ENCODE assay signal across 8 cellular contexts in genomic region chr17:1455748-1456599, GRCh38. TPM values are rescaled to one million over a fixed set of nuclear protein-coding genes. Genes with fewer than 3 reads are reported as not detected.
A peak's percentile ranks its signal among the peaks of the same experiment; 100 is the strongest.
DNase-seq lines count a peak whose midpoint lies in the region; ATAC-seq and TF ChIP-seq lines count a peak whose summit lies in the region.

Gene CRK (minus strand): TSS chr17:1456232. CDS start chr17:1456117, 115 bp downstream.

- DNase-seq in GM06990 (ENCODE audit: extremely low read depth, insufficient read length) (peak; percentile 97), HFFc6 (peak; percentile 89), NCI-H1048 (lab: John Stamatoyannopoulos, UW) (peak; percentile 93), globus pallidus (ENCODE audit: low spot score) (peak; percentile 96), nucleus accumbens (lab: John Stamatoyannopoulos, UW) (peak in 55 of 56 donors; percentile 59 to 99 (median 94)), superior temporal gyrus (ENCODE audit: extremely low spot score) (peak; percentile 96)

- H3K27me3 ChIP-seq in GM06990 (replicated peaks; ENCODE audit: control insufficient read depth, insufficient read depth, low read length), result no peaks in the 10 kb centered on the region

- peaks cover 28% of the 10 kb centered on the region for H3K36me3 Mint-ChIP-seq in HFFc6 (ENCODE audit: low read depth)
- peaks cover 3% of the 10 kb centered on the region for H3K36me3 Mint-ChIP-seq in activated naive CD4-positive, alpha-beta T cell treated with anti-CD3 and anti-CD28 coated beads, Interleukin-2, amount 50 U/mL, for 24 hours

- H3K27ac Mint-ChIP-seq in HFFc6, result peak within 1 kb of the TSS; percentile 92
- peak within 1 kb of the TSS; percentile 80 for H3K27ac Mint-ChIP-seq in activated naive CD4-positive, alpha-beta T cell treated with anti-CD3 and anti-CD28 coated beads, Interleukin-2, amount 50 U/mL, for 24 hours

- peaks cover 50% of the 10 kb centered on the region for H3K4me1 Mint-ChIP-seq in HFFc6 (ENCODE audit: low read depth)
- H3K4me1 Mint-ChIP-seq in activated naive CD4-positive, alpha-beta T cell treated with anti-CD3 and anti-CD28 coated beads, Interleukin-2, amount 50 U/mL, for 24 hours, result peaks cover 56% of the 10 kb centered on the region

- TF ChIP-seq CTCF in GM06990 (IDR thresholded peaks at IDR 0.05; ENCODE audit: insufficient read depth, low read length, poor library complexity, severe bottlenecking), result peak; percentile 13
- no peak; the same call in 1 of the 2 replicates for TF ChIP-seq CTCF in HFFc6 (IDR thresholded peaks at IDR 0.05)

- H3K4me3 Mint-ChIP-seq in HFFc6, result peak within 1 kb of the TSS; percentile 99
- peak within 1 kb of the TSS; percentile 88 for H3K4me3 Mint-ChIP-seq in activated naive CD4-positive, alpha-beta T cell treated with anti-CD3 and anti-CD28 coated beads, Interleukin-2, amount 50 U/mL, for 24 hours

- peak within 1 kb of the TSS; percentile 93 for H3K4me3 ChIP-seq in GM06990 (replicated peaks; ENCODE audit: low read depth, low read length)

- H3K36me3 ChIP-seq in GM06990 (ENCODE audit: control insufficient read depth, insufficient read depth, low read length), result no peaks in the 10 kb centered on the region; the same call in none of the 2 replicates

- 0 out of 2 replicates have a peak, but pooled peaks cover 5% of the 10 kb centered on the region for H3K27me3 Mint-ChIP-seq in HFFc6 (ENCODE audit: insufficient read depth)
- H3K27me3 Mint-ChIP-seq in activated naive CD4-positive, alpha-beta T cell treated with anti-CD3 and anti-CD28 coated beads, Interleukin-2, amount 50 U/mL, for 24 hours, result no peaks in the 10 kb centered on the region

- no peaks in the 10 kb centered on the region for H3K9me3 Mint-ChIP-seq in HFFc6
- no peaks in the 10 kb centered on the region for H3K9me3 Mint-ChIP-seq in activated naive CD4-positive, alpha-beta T cell treated with anti-CD3 and anti-CD28 coated beads, Interleukin-2, amount 50 U/mL, for 24 hours

- ATAC-seq in SK-N-SH treated with all-trans-retinoic acid at 6 μM for 48 hours, result peak; percentile 84

TF ChIP-seq in SK-N-SH treated with all-trans-retinoic acid at 6 μM for 48 hours, 23 proteins besides CTCF, POLR2A, EP300 and RAD21:
- TF ChIP-seq ZNF565 (CRISPR knock-in tag; conservative IDR thresholded peaks at IDR 0.05; ENCODE audit: low read depth), result no peak
- peak; percentile 59; the same call in 1 of the 2 replicates for TF ChIP-seq ZC3H10 (CRISPR knock-in tag; IDR thresholded peaks at IDR 0.05)
TF ChIP-seq in SK-N-SH treated with all-trans-retinoic acid at 6 μM for 48 hours: peak in this region for 1.

RNA-seq across cellular contexts. Expression of gene CRK, which starts in this region (rescaled TPM):
- total RNA-seq in HFFc6 (2021; fragmentation: NEBNext Ultra II Directional; extraction: Animal tissue kit (Norgen Biotek cat#: 25700)), result 10 to 100 TPM; 71.1 to 83.1 (median 77.5) TPM

Comparison
In these comparisons a context has a peak if more than half of its experiments do, and no peak if none do; other contexts are left out.
1. Peak in every context shown above with its lines: DNase-seq, ATAC-seq and H3K4me3 ChIP-seq.